1 cellular context compared by ENCODE assay signal in the genomic region with DNA sequence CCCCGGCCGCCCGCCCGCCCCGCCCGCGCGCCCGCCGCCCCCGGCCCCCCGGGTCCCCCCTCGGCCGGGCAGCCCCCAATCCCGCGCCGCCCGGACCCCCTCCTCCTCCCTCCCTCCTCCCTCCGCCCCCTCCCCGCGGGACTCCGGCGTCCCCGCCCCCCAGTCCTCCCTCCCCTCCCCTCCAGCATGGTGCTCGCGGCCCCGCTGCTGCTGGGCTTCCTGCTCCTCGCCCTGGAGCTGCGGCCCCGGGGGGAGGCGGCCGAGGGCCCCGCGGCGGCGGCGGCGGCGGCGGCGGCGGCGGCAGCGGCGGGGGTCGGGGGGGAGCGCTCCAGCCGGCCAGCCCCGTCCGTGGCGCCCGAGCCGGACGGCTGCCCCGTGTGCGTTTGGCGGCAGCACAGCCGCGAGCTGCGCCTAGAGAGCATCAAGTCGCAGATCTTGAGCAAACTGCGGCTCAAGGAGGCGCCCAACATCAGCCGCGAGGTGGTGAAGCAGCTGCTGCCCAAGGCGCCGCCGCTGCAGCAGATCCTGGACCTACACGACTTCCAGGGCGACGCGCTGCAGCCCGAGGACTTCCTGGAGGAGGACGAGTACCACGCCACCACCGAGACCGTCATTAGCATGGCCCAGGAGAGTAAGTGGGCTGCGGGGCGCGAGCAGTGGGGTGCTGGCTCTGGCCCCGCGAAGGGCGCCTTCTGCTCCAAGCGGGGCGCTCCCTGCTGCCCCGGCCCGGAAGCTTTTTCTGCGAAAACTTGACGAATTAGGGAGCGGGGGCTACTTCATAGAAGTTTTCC.
A peak's percentile ranks its signal among the peaks of the same experiment; 100 is the strongest.
TF ChIP-seq lines count a peak whose summit lies in the region.

No MANE protein-coding gene starts in this region.

TF ChIP-seq in GM12878, 131 proteins besides CTCF, POLR2A, EP300 and RAD21 (continued from another document and continues in another):
- TF ChIP-seq SMAD1 (IDR thresholded peaks at IDR 0.05; ENCODE audit: low read depth, partially characterized antibody) (no peak), IKZF1 (conservative IDR thresholded peaks at IDR 0.05) (peak; percentile 42), BMI1 (IDR thresholded peaks at IDR 0.05; ENCODE audit: borderline replicate concordance) (no peak), POU2F2 (IDR thresholded peaks at IDR 0.05; ENCODE audit: borderline replicate concordance, low read depth, low read length) (no peak), MYC (IDR thresholded peaks at IDR 0.05; ENCODE audit: insufficient read depth, insufficient read length, insufficient replicate concordance, low read length, severe bottlenecking) (no peak), SRF (IDR thresholded peaks at IDR 0.05; ENCODE audit: low read depth in 2 of 2, low read length in 2 of 2) (no peak), SUPT20H (IDR thresholded peaks at IDR 0.05; ENCODE audit: borderline replicate concordance, control insufficient read depth, low read depth, low read length) (no peak), NBN (IDR thresholded peaks at IDR 0.05) (peak; percentile 53; the same call in 1 of the 2 replicates), SREBF2 (IDR thresholded peaks at IDR 0.05; ENCODE audit: low read length) (no peak), TCF3 (IDR thresholded peaks at IDR 0.05; ENCODE audit: borderline replicate concordance, insufficient read depth, low read depth, low read length) (no peak), ZSCAN29 (IDR thresholded peaks at IDR 0.05) (no peak), KAT2A (conservative IDR thresholded peaks at IDR 0.05; ENCODE audit: control insufficient read depth, low read depth, low read length) (no peak), RELA (IDR thresholded peaks at IDR 0.05; ENCODE audit: borderline replicate concordance, partially characterized antibody) (no peak), PML (IDR thresholded peaks at IDR 0.05; ENCODE audit: low read length) (no peak), ZBED1 (IDR thresholded peaks at IDR 0.05; ENCODE audit: borderline replicate concordance) (no peak), ZNF217 (IDR thresholded peaks at IDR 0.05) (0 out of 2 replicates have a peak, but pooled peaks have one; percentile 45), RBBP5 (conservative IDR thresholded peaks at IDR 0.05) (no peak), SPI1 (IDR thresholded peaks at IDR 0.05; ENCODE audit: borderline replicate concordance, insufficient read depth, low read depth, low read length) (no peak), DPF2 (IDR thresholded peaks at IDR 0.05) (peak; percentile 29; the same call in 1 of the 2 replicates), STAT1 (conservative IDR thresholded peaks at IDR 0.05) (no peak), HCFC1 (IDR thresholded peaks at IDR 0.05; ENCODE audit: low read length) (no peak), SMC3 (IDR thresholded peaks at IDR 0.05; ENCODE audit: borderline replicate concordance, low read length) (no peak), NRF1 (conservative IDR thresholded peaks at IDR 0.05; ENCODE audit: low read depth, low read length) (no peak), SMARCA5 (IDR thresholded peaks at IDR 0.05) (peak; percentile 78), CHD4 (IDR thresholded peaks at IDR 0.05) (no peak), RB1 (IDR thresholded peaks at IDR 0.05; ENCODE audit: borderline replicate concordance) (peak; percentile 67; the same call in 1 of the 2 replicates), SUZ12 (IDR thresholded peaks at IDR 0.05; ENCODE audit: unreplicated experiment) (no peak)
- TF ChIP-seq, protein P1, sequence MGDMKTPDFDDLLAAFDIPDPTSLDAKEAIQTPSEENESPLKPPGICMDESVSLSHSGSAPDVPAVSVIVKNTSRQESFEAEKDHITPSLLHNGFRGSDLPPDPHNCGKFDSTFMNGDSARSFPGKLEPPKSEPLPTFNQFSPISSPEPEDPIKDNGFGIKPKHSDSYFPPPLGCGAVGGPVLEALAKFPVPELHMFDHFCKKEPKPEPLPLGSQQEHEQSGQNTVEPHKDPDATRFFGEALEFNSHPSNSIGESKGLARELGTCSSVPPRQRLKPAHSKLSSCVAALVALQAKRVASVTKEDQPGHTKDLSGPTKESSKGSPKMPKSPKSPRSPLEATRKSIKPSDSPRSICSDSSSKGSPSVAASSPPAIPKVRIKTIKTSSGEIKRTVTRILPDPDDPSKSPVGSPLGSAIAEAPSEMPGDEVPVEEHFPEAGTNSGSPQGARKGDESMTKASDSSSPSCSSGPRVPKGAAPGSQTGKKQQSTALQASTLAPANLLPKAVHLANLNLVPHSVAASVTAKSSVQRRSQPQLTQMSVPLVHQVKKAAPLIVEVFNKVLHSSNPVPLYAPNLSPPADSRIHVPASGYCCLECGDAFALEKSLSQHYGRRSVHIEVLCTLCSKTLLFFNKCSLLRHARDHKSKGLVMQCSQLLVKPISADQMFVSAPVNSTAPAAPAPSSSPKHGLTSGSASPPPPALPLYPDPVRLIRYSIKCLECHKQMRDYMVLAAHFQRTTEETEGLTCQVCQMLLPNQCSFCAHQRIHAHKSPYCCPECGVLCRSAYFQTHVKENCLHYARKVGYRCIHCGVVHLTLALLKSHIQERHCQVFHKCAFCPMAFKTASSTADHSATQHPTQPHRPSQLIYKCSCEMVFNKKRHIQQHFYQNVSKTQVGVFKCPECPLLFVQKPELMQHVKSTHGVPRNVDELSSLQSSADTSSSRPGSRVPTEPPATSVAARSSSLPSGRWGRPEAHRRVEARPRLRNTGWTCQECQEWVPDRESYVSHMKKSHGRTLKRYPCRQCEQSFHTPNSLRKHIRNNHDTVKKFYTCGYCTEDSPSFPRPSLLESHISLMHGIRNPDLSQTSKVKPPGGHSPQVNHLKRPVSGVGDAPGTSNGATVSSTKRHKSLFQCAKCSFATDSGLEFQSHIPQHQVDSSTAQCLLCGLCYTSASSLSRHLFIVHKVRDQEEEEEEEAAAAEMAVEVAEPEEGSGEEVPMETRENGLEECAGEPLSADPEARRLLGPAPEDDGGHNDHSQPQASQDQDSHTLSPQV (IDR thresholded peaks at IDR 0.05) = no peak
- TF ChIP-seq, protein P2, sequence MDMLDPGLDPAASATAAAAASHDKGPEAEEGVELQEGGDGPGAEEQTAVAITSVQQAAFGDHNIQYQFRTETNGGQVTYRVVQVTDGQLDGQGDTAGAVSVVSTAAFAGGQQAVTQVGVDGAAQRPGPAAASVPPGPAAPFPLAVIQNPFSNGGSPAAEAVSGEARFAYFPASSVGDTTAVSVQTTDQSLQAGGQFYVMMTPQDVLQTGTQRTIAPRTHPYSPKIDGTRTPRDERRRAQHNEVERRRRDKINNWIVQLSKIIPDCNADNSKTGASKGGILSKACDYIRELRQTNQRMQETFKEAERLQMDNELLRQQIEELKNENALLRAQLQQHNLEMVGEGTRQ (IDR thresholded peaks at IDR 0.05; ENCODE audit: borderline replicate concordance, low read depth, low read length) = no peak
- TF ChIP-seq, protein P3, sequence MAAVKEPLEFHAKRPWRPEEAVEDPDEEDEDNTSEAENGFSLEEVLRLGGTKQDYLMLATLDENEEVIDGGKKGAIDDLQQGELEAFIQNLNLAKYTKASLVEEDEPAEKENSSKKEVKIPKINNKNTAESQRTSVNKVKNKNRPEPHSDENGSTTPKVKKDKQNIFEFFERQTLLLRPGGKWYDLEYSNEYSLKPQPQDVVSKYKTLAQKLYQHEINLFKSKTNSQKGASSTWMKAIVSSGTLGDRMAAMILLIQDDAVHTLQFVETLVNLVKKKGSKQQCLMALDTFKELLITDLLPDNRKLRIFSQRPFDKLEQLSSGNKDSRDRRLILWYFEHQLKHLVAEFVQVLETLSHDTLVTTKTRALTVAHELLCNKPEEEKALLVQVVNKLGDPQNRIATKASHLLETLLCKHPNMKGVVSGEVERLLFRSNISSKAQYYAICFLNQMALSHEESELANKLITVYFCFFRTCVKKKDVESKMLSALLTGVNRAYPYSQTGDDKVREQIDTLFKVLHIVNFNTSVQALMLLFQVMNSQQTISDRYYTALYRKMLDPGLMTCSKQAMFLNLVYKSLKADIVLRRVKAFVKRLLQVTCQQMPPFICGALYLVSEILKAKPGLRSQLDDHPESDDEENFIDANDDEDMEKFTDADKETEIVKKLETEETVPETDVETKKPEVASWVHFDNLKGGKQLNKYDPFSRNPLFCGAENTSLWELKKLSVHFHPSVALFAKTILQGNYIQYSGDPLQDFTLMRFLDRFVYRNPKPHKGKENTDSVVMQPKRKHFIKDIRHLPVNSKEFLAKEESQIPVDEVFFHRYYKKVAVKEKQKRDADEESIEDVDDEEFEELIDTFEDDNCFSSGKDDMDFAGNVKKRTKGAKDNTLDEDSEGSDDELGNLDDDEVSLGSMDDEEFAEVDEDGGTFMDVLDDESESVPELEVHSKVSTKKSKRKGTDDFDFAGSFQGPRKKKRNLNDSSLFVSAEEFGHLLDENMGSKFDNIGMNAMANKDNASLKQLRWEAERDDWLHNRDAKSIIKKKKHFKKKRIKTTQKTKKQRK (IDR thresholded peaks at IDR 0.05; ENCODE audit: low read depth, low read length) = no peak
- TF ChIP-seq, protein P4, sequence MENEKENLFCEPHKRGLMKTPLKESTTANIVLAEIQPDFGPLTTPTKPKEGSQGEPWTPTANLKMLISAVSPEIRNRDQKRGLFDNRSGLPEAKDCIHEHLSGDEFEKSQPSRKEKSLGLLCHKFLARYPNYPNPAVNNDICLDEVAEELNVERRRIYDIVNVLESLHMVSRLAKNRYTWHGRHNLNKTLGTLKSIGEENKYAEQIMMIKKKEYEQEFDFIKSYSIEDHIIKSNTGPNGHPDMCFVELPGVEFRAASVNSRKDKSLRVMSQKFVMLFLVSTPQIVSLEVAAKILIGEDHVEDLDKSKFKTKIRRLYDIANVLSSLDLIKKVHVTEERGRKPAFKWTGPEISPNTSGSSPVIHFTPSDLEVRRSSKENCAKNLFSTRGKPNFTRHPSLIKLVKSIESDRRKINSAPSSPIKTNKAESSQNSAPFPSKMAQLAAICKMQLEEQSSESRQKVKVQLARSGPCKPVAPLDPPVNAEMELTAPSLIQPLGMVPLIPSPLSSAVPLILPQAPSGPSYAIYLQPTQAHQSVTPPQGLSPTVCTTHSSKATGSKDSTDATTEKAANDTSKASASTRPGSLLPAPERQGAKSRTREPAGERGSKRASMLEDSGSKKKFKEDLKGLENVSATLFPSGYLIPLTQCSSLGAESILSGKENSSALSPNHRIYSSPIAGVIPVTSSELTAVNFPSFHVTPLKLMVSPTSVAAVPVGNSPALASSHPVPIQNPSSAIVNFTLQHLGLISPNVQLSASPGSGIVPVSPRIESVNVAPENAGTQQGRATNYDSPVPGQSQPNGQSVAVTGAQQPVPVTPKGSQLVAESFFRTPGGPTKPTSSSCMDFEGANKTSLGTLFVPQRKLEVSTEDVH (IDR thresholded peaks at IDR 0.05; ENCODE audit: low read depth, partially characterized antibody) = no peak
- TF ChIP-seq, protein P5, sequence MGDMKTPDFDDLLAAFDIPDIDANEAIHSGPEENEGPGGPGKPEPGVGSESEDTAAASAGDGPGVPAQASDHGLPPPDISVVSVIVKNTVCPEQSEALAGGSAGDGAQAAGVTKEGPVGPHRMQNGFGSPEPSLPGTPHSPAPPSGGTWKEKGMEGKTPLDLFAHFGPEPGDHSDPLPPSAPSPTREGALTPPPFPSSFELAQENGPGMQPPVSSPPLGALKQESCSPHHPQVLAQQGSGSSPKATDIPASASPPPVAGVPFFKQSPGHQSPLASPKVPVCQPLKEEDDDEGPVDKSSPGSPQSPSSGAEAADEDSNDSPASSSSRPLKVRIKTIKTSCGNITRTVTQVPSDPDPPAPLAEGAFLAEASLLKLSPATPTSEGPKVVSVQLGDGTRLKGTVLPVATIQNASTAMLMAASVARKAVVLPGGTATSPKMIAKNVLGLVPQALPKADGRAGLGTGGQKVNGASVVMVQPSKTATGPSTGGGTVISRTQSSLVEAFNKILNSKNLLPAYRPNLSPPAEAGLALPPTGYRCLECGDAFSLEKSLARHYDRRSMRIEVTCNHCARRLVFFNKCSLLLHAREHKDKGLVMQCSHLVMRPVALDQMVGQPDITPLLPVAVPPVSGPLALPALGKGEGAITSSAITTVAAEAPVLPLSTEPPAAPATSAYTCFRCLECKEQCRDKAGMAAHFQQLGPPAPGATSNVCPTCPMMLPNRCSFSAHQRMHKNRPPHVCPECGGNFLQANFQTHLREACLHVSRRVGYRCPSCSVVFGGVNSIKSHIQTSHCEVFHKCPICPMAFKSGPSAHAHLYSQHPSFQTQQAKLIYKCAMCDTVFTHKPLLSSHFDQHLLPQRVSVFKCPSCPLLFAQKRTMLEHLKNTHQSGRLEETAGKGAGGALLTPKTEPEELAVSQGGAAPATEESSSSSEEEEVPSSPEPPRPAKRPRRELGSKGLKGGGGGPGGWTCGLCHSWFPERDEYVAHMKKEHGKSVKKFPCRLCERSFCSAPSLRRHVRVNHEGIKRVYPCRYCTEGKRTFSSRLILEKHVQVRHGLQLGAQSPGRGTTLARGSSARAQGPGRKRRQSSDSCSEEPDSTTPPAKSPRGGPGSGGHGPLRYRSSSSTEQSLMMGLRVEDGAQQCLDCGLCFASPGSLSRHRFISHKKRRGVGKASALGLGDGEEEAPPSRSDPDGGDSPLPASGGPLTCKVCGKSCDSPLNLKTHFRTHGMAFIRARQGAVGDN (IDR thresholded peaks at IDR 0.05) = no peak
- TF ChIP-seq, protein P6, sequence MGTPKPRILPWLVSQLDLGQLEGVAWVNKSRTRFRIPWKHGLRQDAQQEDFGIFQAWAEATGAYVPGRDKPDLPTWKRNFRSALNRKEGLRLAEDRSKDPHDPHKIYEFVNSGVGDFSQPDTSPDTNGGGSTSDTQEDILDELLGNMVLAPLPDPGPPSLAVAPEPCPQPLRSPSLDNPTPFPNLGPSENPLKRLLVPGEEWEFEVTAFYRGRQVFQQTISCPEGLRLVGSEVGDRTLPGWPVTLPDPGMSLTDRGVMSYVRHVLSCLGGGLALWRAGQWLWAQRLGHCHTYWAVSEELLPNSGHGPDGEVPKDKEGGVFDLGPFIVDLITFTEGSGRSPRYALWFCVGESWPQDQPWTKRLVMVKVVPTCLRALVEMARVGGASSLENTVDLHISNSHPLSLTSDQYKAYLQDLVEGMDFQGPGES (IDR thresholded peaks at IDR 0.05) = no peak
- TF ChIP-seq, protein P7, sequence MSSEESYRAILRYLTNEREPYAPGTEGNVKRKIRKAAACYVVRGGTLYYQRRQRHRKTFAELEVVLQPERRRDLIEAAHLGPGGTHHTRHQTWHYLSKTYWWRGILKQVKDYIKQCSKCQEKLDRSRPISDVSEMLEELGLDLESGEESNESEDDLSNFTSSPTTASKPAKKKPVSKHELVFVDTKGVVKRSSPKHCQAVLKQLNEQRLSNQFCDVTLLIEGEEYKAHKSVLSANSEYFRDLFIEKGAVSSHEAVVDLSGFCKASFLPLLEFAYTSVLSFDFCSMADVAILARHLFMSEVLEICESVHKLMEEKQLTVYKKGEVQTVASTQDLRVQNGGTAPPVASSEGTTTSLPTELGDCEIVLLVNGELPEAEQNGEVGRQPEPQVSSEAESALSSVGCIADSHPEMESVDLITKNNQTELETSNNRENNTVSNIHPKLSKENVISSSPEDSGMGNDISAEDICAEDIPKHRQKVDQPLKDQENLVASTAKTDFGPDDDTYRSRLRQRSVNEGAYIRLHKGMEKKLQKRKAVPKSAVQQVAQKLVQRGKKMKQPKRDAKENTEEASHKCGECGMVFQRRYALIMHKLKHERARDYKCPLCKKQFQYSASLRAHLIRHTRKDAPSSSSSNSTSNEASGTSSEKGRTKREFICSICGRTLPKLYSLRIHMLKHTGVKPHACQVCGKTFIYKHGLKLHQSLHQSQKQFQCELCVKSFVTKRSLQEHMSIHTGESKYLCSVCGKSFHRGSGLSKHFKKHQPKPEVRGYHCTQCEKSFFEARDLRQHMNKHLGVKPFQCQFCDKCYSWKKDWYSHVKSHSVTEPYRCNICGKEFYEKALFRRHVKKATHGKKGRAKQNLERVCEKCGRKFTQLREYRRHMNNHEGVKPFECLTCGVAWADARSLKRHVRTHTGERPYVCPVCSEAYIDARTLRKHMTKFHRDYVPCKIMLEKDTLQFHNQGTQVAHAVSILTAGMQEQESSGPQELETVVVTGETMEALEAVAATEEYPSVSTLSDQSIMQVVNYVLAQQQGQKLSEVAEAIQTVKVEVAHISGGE (CRISPR knock-in tag; IDR thresholded peaks at IDR 0.05) = no peak
